ENCODE assay signal across 31 cellular contexts in genomic region chr10:36178616-36179015, GRCh38.
"Had no signal": no experiment of that assay in that cellular context is flagged by ENCODE, and none has a peak within 500 bp of the region (broad histone marks: within the 10 kb centered on the region; RNA-seq: fewer than 3 reads in every experiment).

No MANE protein-coding gene starts in this region.

- H3K27me3 ChIP-seq: body of pancreas, breast epithelium, cardiac muscle cell, dorsolateral prefrontal cortex had no signal

- H3K36me3 Mint-ChIP-seq: activated CD4-positive, alpha-beta memory T cell treated with anti-CD3 and anti-CD28 coated beads for 36 hours; activated CD8-positive, alpha-beta memory T cell treated with anti-CD3 and anti-CD28 coated beads, Interleukin-2, amount 10 ng/mL, durations not matched to agents 7 days and 5 days; activated naive CD4-positive, alpha-beta T cell treated with anti-CD3 and anti-CD28 coated beads, Interleukin-2, amount 10 ng/mL, durations not matched to agents 7 days and 5 days; activated naive CD8-positive, alpha-beta T cell had no signal

- H3K9me3 Mint-ChIP-seq: activated CD4-positive, alpha-beta T cell treated with anti-CD3 and anti-CD28 coated beads, Interleukin-2, amount 10 ng/mL, durations not matched to agents 24 days and 14 days; endodermal cell had no signal

- H3K36me3 ChIP-seq: breast epithelium, cardiac muscle cell had no signal

- DNase-seq: activated CD4-positive, alpha-beta memory T cell treated with anti-CD3 and anti-CD28 coated beads for 36 hours; activated CD4-positive, alpha-beta T cell treated with anti-CD3 and anti-CD28 coated beads for 36 hours; activated CD4-positive, alpha-beta T cell treated with anti-CD3 and anti-CD28 coated beads, Interleukin-2, amount 10 ng/mL, durations not matched to agents 24 days and 14 days; activated CD4-positive, CD25-positive, alpha-beta regulatory T cell; activated CD4-positive, CD25-positive, alpha-beta regulatory T cell treated with anti-CD3 and anti-CD28 coated beads, Interleukin-2, amount 50 U/mL, for 72 hours; activated CD8-positive, alpha-beta memory T cell treated with anti-CD3 and anti-CD28 coated beads, Interleukin-2, amount 10 ng/mL, durations not matched to agents 7 days and 5 days; activated CD8-positive, alpha-beta memory T cell treated with anti-CD3 and anti-CD28 coated beads, Interleukin-2, amount 50 U/mL, for 4 hours; activated CD8-positive, alpha-beta T cell treated with anti-CD3 and anti-CD28 coated beads, Interleukin-2, amount 10 ng/mL, durations not matched to agents 7 days and 5 days; activated effector memory CD4-positive, alpha-beta T cell treated with anti-CD3 and anti-CD28 coated beads, Interleukin-2, amount 50 U/mL, for 16 hours; activated naive CD4-positive, alpha-beta T cell; activated naive CD4-positive, alpha-beta T cell treated with anti-CD3 and anti-CD28 coated beads, Interleukin-2, amount 10 ng/mL, durations not matched to agents 7 days and 5 days; activated T-cell treated with anti-CD3 and anti-CD28 coated beads, Interleukin-2, amount 50 U/mL, for 1 hour; activated T-cell treated with anti-CD3 and anti-CD28 coated beads, Interleukin-2, amount 50 U/mL, for 48 hours; amniotic stem cell; anterior cingulate cortex; body of pancreas; central memory CD4-positive, alpha-beta T cell; cerebellar nuclear complex; dorsolateral prefrontal cortex; effector memory CD4-positive, alpha-beta T cell; endodermal cell; foreskin fibroblast; head of caudate nucleus; T-helper 2 cell had no signal

- H3K4me3 ChIP-seq: body of pancreas, breast epithelium, cardiac muscle cell, coronary artery, dorsolateral prefrontal cortex had no signal

- H3K27ac ChIP-seq: body of pancreas, breast epithelium, cardiac muscle cell, coronary artery, dorsolateral prefrontal cortex had no signal

- H3K4me3 Mint-ChIP-seq: activated CD4-positive, alpha-beta memory T cell treated with anti-CD3 and anti-CD28 coated beads for 36 hours; activated CD4-positive, alpha-beta T cell treated with anti-CD3 and anti-CD28 coated beads for 36 hours; activated CD4-positive, alpha-beta T cell treated with anti-CD3 and anti-CD28 coated beads, Interleukin-2, amount 10 ng/mL, durations not matched to agents 24 days and 14 days; activated CD8-positive, alpha-beta memory T cell treated with anti-CD3 and anti-CD28 coated beads, Interleukin-2, amount 10 ng/mL, durations not matched to agents 7 days and 5 days; activated CD8-positive, alpha-beta T cell treated with anti-CD3 and anti-CD28 coated beads, Interleukin-2, amount 10 ng/mL, durations not matched to agents 7 days and 5 days; activated naive CD4-positive, alpha-beta T cell treated with anti-CD3 and anti-CD28 coated beads, Interleukin-2, amount 10 ng/mL, durations not matched to agents 7 days and 5 days; activated naive CD8-positive, alpha-beta T cell; activated T-helper 1 cell treated with anti-CD3 and anti-CD28 coated beads, Interleukin-12 subunit alpha, Interleukin-12 subunit beta, Interleukin-2, Interleukin-4 antibody, amounts not matched to agents 30 ng/mL and 10 ng/mL and 1 ng/mL, durations not matched to agents 14 hours and 24 hours and 36 hours; dendritic cell treated with granulocyte-macrophage colony-stimulating factor and Interleukin-4, amounts not matched to agents 40 ng/mL and 50 ng/mL, for 4 days; endodermal cell had no signal

- H3K9me3 ChIP-seq: body of pancreas had no signal

- H3K27ac Mint-ChIP-seq: activated CD4-positive, alpha-beta memory T cell treated with anti-CD3 and anti-CD28 coated beads for 36 hours; activated CD4-positive, alpha-beta T cell treated with anti-CD3 and anti-CD28 coated beads for 36 hours; activated CD4-positive, alpha-beta T cell treated with anti-CD3 and anti-CD28 coated beads, Interleukin-2, amount 10 ng/mL, durations not matched to agents 24 days and 14 days; activated CD8-positive, alpha-beta memory T cell treated with anti-CD3 and anti-CD28 coated beads, Interleukin-2, amount 10 ng/mL, durations not matched to agents 7 days and 5 days; activated CD8-positive, alpha-beta T cell treated with anti-CD3 and anti-CD28 coated beads, Interleukin-2, amount 10 ng/mL, durations not matched to agents 7 days and 5 days; activated naive CD4-positive, alpha-beta T cell treated with anti-CD3 and anti-CD28 coated beads, Interleukin-2, amount 10 ng/mL, durations not matched to agents 7 days and 5 days; activated naive CD8-positive, alpha-beta T cell; activated T-helper 1 cell treated with anti-CD3 and anti-CD28 coated beads, Interleukin-12 subunit alpha, Interleukin-12 subunit beta, Interleukin-2, Interleukin-4 antibody, amounts not matched to agents 30 ng/mL and 10 ng/mL and 1 ng/mL, durations not matched to agents 14 hours and 24 hours and 36 hours; activated T-helper 2 cell treated with anti-CD3 and anti-CD28 coated beads, Interferon-gamma antibody, Interleukin-2, Interleukin-4, amounts not matched to agents 10 μg/mL and 5 μg/mL and 100 μg/mL, durations not matched to agents 14 hours and 24 hours and 36 hours; dendritic cell treated with granulocyte-macrophage colony-stimulating factor and Interleukin-4, amounts not matched to agents 40 ng/mL and 50 ng/mL, for 4 days; endodermal cell had no signal

- H3K27me3 Mint-ChIP-seq: activated CD4-positive, alpha-beta memory T cell treated with anti-CD3 and anti-CD28 coated beads for 36 hours; activated CD4-positive, alpha-beta T cell treated with anti-CD3 and anti-CD28 coated beads for 36 hours; activated CD4-positive, alpha-beta T cell treated with anti-CD3 and anti-CD28 coated beads, Interleukin-2, amount 10 ng/mL, durations not matched to agents 24 days and 14 days; activated CD8-positive, alpha-beta memory T cell treated with anti-CD3 and anti-CD28 coated beads, Interleukin-2, amount 10 ng/mL, durations not matched to agents 7 days and 5 days; activated naive CD4-positive, alpha-beta T cell treated with anti-CD3 and anti-CD28 coated beads, Interleukin-2, amount 10 ng/mL, durations not matched to agents 7 days and 5 days; activated naive CD8-positive, alpha-beta T cell; dendritic cell treated with granulocyte-macrophage colony-stimulating factor and Interleukin-4, amounts not matched to agents 40 ng/mL and 50 ng/mL, for 4 days had no signal

- H3K4me1 Mint-ChIP-seq: activated CD4-positive, alpha-beta T cell treated with anti-CD3 and anti-CD28 coated beads for 36 hours; activated CD4-positive, alpha-beta T cell treated with anti-CD3 and anti-CD28 coated beads, Interleukin-2, amount 10 ng/mL, durations not matched to agents 24 days and 14 days; activated CD8-positive, alpha-beta memory T cell treated with anti-CD3 and anti-CD28 coated beads, Interleukin-2, amount 10 ng/mL, durations not matched to agents 7 days and 5 days; activated naive CD4-positive, alpha-beta T cell treated with anti-CD3 and anti-CD28 coated beads, Interleukin-2, amount 10 ng/mL, durations not matched to agents 7 days and 5 days had no signal
